ENCODE assay signal across 24 cellular contexts in the genomic region with DNA sequence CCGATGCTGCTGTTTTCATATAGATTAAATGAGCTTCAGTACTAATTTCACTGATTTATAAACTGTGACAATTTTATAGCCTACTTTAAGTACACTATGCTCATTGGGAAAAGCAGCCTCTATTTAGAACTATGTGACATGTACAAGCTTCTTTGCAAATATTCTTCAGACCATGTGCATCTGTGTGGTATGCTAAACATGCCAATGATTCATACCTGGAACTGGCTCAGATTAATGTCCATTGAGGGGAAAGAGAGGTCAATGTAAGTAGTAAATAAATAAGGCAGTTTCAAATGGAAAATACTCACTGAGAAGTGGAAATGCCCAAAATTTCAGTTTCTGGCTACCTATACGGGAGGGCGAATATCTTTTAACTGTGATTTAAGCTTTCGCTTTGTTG.
"Had no signal": no experiment of that assay in that cellular context is flagged by ENCODE, and none has a peak within 500 bp of the region (broad histone marks: within the 10 kb centered on the region; RNA-seq: fewer than 3 reads in every experiment).

No MANE protein-coding gene starts in this region.

- H3K27ac ChIP-seq: breast epithelium, coronary artery, heart right ventricle, left lung, pancreas, psoas muscle, stomach, suprapubic skin, transverse colon had no signal

- H3K27me3 ChIP-seq: breast epithelium, heart right ventricle, left lung, pancreas, stomach, suprapubic skin, transverse colon had no signal

- H3K4me1 Mint-ChIP-seq: activated naive CD8-positive, alpha-beta T cell treated with anti-CD3 and anti-CD28 coated beads, Interleukin-2, amount 50 U/mL, for 24 hours; natural killer cell; stimulated activated effector memory CD8-positive, alpha-beta T cell treated with anti-CD3 and anti-CD28 coated beads, Interleukin-12 subunit alpha, Interleukin-12 subunit beta, amount 100 ng/mL, for 72 hours had no signal

- ATAC-seq: activated naive CD8-positive, alpha-beta T cell treated with anti-CD3 and anti-CD28 coated beads, Interleukin-2, amount 50 U/mL, for 24 hours; activated T-cell treated with anti-CD3 and anti-CD28 coated beads, Interleukin-2, amount 50 U/mL, for 4 hours; heart right ventricle; left lung; natural killer cell; pancreas; psoas muscle; stimulated activated effector memory CD8-positive, alpha-beta T cell treated with anti-CD3 and anti-CD28 coated beads, Interleukin-12 subunit alpha, Interleukin-12 subunit beta, amount 100 ng/mL, for 72 hours had no signal

- H3K4me1 ChIP-seq: breast epithelium, left lung, pancreas, psoas muscle, stomach, suprapubic skin, transverse colon had no signal

- H3K4me3 ChIP-seq: breast epithelium, coronary artery, heart right ventricle, left lung, lung, pancreas, psoas muscle, stomach, suprapubic skin, transverse colon had no signal

- DNase-seq: activated CD4-positive, alpha-beta T cell treated with anti-CD3 and anti-CD28 coated beads for 1 hour; activated CD4-positive, alpha-beta T cell treated with anti-CD3 and anti-CD28 coated beads, Interleukin-2, amount 50 U/mL, for 1 hour; activated CD8-positive, alpha-beta memory T cell treated with anti-CD3 and anti-CD28 coated beads for 24 hours; activated CD8-positive, alpha-beta memory T cell treated with anti-CD3 and anti-CD28 coated beads, Interleukin-2, amount 50 U/mL, for 48 hours; activated effector memory CD4-positive, alpha-beta T cell treated with anti-CD3 and anti-CD28 coated beads, Interleukin-2, amount 50 U/mL, for 16 hours; activated naive CD4-positive, alpha-beta T cell treated with anti-CD3 and anti-CD28 coated beads, Interleukin-2, amount 50 U/mL, for 16 hours; activated naive CD8-positive, alpha-beta T cell treated with anti-CD3 and anti-CD28 coated beads, Interleukin-2, amount 50 U/mL, for 24 hours; activated T-cell treated with anti-CD3 and anti-CD28 coated beads, Interleukin-2, amount 50 U/mL, for 4 hours; cerebellar nuclear complex; heart right ventricle; left lung; natural killer cell; pancreas; psoas muscle; small intestine; stimulated activated CD4-positive, alpha-beta T cell treated with anti-CD3 and anti-CD28 coated beads, Interleukin-2, amount 100 ng/mL, for 24 hours; stomach; T-helper 9 cell; transverse colon had no signal

- H3K36me3 Mint-ChIP-seq: natural killer cell; stimulated activated effector memory CD8-positive, alpha-beta T cell treated with anti-CD3 and anti-CD28 coated beads, Interleukin-12 subunit alpha, Interleukin-12 subunit beta, amount 100 ng/mL, for 72 hours had no signal

- H3K4me3 Mint-ChIP-seq: activated naive CD8-positive, alpha-beta T cell treated with anti-CD3 and anti-CD28 coated beads, Interleukin-2, amount 50 U/mL, for 24 hours; activated T-cell treated with anti-CD3 and anti-CD28 coated beads, Interleukin-2, amount 50 U/mL, for 4 hours; natural killer cell; stimulated activated effector memory CD8-positive, alpha-beta T cell treated with anti-CD3 and anti-CD28 coated beads, Interleukin-12 subunit alpha, Interleukin-12 subunit beta, amount 100 ng/mL, for 72 hours had no signal

- H3K27me3 Mint-ChIP-seq: activated naive CD8-positive, alpha-beta T cell treated with anti-CD3 and anti-CD28 coated beads, Interleukin-2, amount 50 U/mL, for 24 hours had no signal

- H3K27ac Mint-ChIP-seq: activated naive CD8-positive, alpha-beta T cell treated with anti-CD3 and anti-CD28 coated beads, Interleukin-2, amount 50 U/mL, for 24 hours; natural killer cell; stimulated activated effector memory CD8-positive, alpha-beta T cell treated with anti-CD3 and anti-CD28 coated beads, Interleukin-12 subunit alpha, Interleukin-12 subunit beta, amount 100 ng/mL, for 72 hours had no signal

- H3K36me3 ChIP-seq: breast epithelium, heart right ventricle, left lung, pancreas, stomach, suprapubic skin, transverse colon had no signal

- H3K9me3 ChIP-seq: breast epithelium, heart right ventricle, pancreas, psoas muscle, suprapubic skin, transverse colon had no signal
